ENCODE assay signal across 19 cellular contexts in genomic region chr20:17315491-17316231, GRCh38.
DNase-seq lines count a peak whose midpoint lies in the region; ATAC-seq, FAIRE-seq and TF ChIP-seq lines count a peak whose summit lies in the region.
"Had no signal": no experiment of that assay in that cellular context is flagged by ENCODE, and none has a peak within 500 bp of the region (broad histone marks: within the 10 kb centered on the region; RNA-seq: fewer than 3 reads in every experiment).

No MANE protein-coding gene starts in this region.

- no peak overlapping the region for H2AFZ ChIP-seq in HepG2 (ENCODE audit: low read length)

- WGBS in HepG2 (ENCODE audit: low lambda C conversion rate): 9% methylated on average over 33 of the region's 39 CpGs
- 25 to 26% methylated on average over 29 to 36 of the region's 39 CpGs for whole genome bisulfite sequencing in thyroid gland, 2 donors

- no peak for TF ChIP-seq RAD21 in HepG2 (CRISPR knock-in tag; IDR thresholded peaks at IDR 0.05)

- POLR2A ChIA-PET in Panc1 (lab: Charles Lee): no interaction called here
- POLR2A ChIA-PET in HepG2 (lab: Yijun Ruan, JAX): no interaction called here

- TF ChIP-seq CTCF in Panc1 (IDR thresholded peaks at IDR 0.05) (no peak), HepG2 (CRISPR knock-in tag; IDR thresholded peaks at IDR 0.05) (no peak), thyroid gland (IDR thresholded peaks at IDR 0.05) (no peak)

- DNase-seq in DMS53 treated with DMSO at 0.1 percent for 48 hours (lab: John Stamatoyannopoulos, UW; ENCODE audit: unreplicated experiment) (peak; percentile 50), Panc1 (ENCODE audit: low read depth, low spot score) (no peak), HepG2 (ENCODE audit: low spot score) (peak; percentile 39), thyroid gland (peak; percentile 11 to 12), SW480 (ENCODE audit: low spot score) (no peak), germinal center (ENCODE audit: low spot score) (no peak), KBM-7 (no peak)
- DNase-seq in activated CD4-positive, CD25-positive, alpha-beta regulatory T cell (lab: John Stamatoyannopoulos, UW): no peak
- DNase-seq: activated CD4-positive, alpha-beta memory T cell treated with anti-CD3 and anti-CD28 coated beads, Interleukin-2, amount 10 ng/mL, durations not matched to agents 7 days and 5 days; activated naive CD8-positive, alpha-beta T cell treated with anti-CD3 and anti-CD28 coated beads for 36 hours; activated T-cell treated with anti-CD3 and anti-CD28 coated beads, Interleukin-2, amount 50 U/mL, for 4 hours; brain microvascular endothelial cell; erythroblast; GF-D8; natural killer cell; NCI-H82; psoas muscle; stimulated activated naive CD4-positive, alpha-beta T cell had no signal

- H3K4me1 ChIP-seq in Panc1 (ENCODE audit: control insufficient read depth, insufficient read depth, low read length) (no peaks in the 10 kb centered on the region; the same call in 1 of the 2 replicates), HepG2 (ENCODE audit: insufficient read depth, low read length) (peaks cover 11% of the 10 kb centered on the region), thyroid gland (peaks cover 0 to 4% of the 10 kb centered on the region in 2 donors)
- H3K4me1 ChIP-seq: psoas muscle had no signal

- H3K9ac ChIP-seq in HepG2 (ENCODE audit: insufficient read depth, low read depth, low read length): no peak overlapping the region

- no peak overlapping the region for H3K27ac ChIP-seq in Panc1 (ENCODE audit: low read length)
- H3K27ac ChIP-seq in HepG2 (ENCODE audit: extremely low read length, insufficient read depth, low read length): no peak overlapping the region
- no peak overlapping the region for H3K27ac ChIP-seq in thyroid gland
- H3K27ac ChIP-seq: brain microvascular endothelial cell, psoas muscle had no signal

- no peaks in the 10 kb centered on the region for H4K20me1 ChIP-seq in HepG2 (ENCODE audit: insufficient read depth, low read length)

- H3K9me3 ChIP-seq in Panc1 (ENCODE audit: control insufficient read depth, insufficient read depth, low read depth, low read length): no peaks in the 10 kb centered on the region
- no peaks in the 10 kb centered on the region for H3K9me3 ChIP-seq in HepG2 (ENCODE audit: low read length)
- H3K9me3 ChIP-seq in thyroid gland: no peaks in the 10 kb centered on the region
- H3K9me3 ChIP-seq: psoas muscle had no signal

- no peak for FAIRE-seq in HepG2 (lab: Jason Lieb, UNC)
- FAIRE-seq: GM12892 had no signal

- TF ChIP-seq POLR2A in HepG2 (IDR thresholded peaks at IDR 0.05; ENCODE audit: insufficient read depth in 1 of 2, low read depth in 2 of 2, low read length in 2 of 2) (no peak), thyroid gland (IDR thresholded peaks at IDR 0.05) (no peak)

- CTCF ChIA-PET in Panc1 (lab: Charles Lee) (no interaction called here), HepG2 (lab: Yijun Ruan, JAX; ENCODE audit: low intra/inter-chr PET ratio, low total read pairs) (no interaction called here)

- H3K27me3 ChIP-seq in Panc1 (ENCODE audit: control insufficient read depth, insufficient read depth, low read length): peaks cover 21% of the 10 kb centered on the region
- peaks cover 4 to 56% of the 10 kb centered on the region in 2 experiments; a peak in 4 of 5 replicates for H3K27me3 ChIP-seq in HepG2 (ENCODE audit: control insufficient read depth in 1 of 2, insufficient read depth in 2 of 2, low read length in 2 of 2)
- H3K27me3 ChIP-seq in thyroid gland: no peaks in the 10 kb centered on the region

- ATAC-seq in Panc1 (peak; percentile 78), HepG2 (peak; percentile 94)
- ATAC-seq: activated T-cell treated with anti-CD3 and anti-CD28 coated beads, Interleukin-2, amount 50 U/mL, for 4 hours; natural killer cell; psoas muscle had no signal

- H3K4me2 ChIP-seq in HepG2 (ENCODE audit: low read depth, low read length): peak overlapping the region; percentile 44

- H3K79me2 ChIP-seq in HepG2 (ENCODE audit: insufficient read depth, low read length): no peaks in the 10 kb centered on the region

- in situ Hi-C loops in Panc1 (cut with HindIII; ENCODE audit: low pct_unique_long_range_greater_than_20kb, low sequenced_read_pairs) (no loop called here), HepG2 (cut with HindIII; ENCODE audit: extremely low pct_ligation_motif_present, low pct_unique_long_range_greater_than_20kb) (no loop called here), KBM-7 (cut with MboI; ENCODE audit: low pct_unique_long_range_greater_than_20kb, low sequenced_read_pairs) (no loop called here)

- BruUV-seq in Panc1 (replicated peaks; lab: Mats Ljungman, UMichigan) (no TSS peak), HepG2 (replicated peaks; lab: Mats Ljungman, UMichigan) (no TSS peak)

- no peak for TF ChIP-seq EP300 in HepG2 (IDR thresholded peaks at IDR 0.05; ENCODE audit: low read depth in 2 of 2, low read length in 2 of 2)
- TF ChIP-seq EP300 in HepG2 (CRISPR knock-in tag; IDR thresholded peaks at IDR 0.05; ENCODE audit: borderline replicate concordance): no peak

- no peak overlapping the region for H3K4me3 ChIP-seq in Panc1 (ENCODE audit: low read depth in 2 of 2, low read length in 2 of 2)
- peak overlapping the region in 2 of 3 experiments; percentile 9 to 32; a peak in 1 of 6 replicates for H3K4me3 ChIP-seq in HepG2 (replicated peaks in 1 of 3; ENCODE audit: insufficient read depth in 1 of 3, low read depth in 2 of 3, low read length in 3 of 3)
- no peak overlapping the region for H3K4me3 ChIP-seq in thyroid gland (replicated peaks in 1 of 3)
- H3K4me3 ChIP-seq: psoas muscle had no signal

- H3K36me3 ChIP-seq in Panc1 (ENCODE audit: control insufficient read depth, insufficient read depth, low read length) (no peaks in the 10 kb centered on the region), HepG2 (replicated peaks in 1 of 2; ENCODE audit: control insufficient read depth in 1 of 2, insufficient read depth in 2 of 2, low read length in 2 of 2) (no peaks in the 10 kb centered on the region), thyroid gland (no peaks in the 10 kb centered on the region)
- H3K36me3 ChIP-seq: brain microvascular endothelial cell had no signal

- intact Hi-C loops in Panc1 (cut with micrococcal nuclease; ENCODE audit: unreplicated experiment): no loop called here
- intact Hi-C loops in HepG2 (cut with micrococcal nuclease; ENCODE audit: unreplicated experiment): no loop called here
- intact Hi-C loops in thyroid gland (cut with DNase I): no loop called here

TF ChIP-seq in HepG2, 621 proteins besides CTCF, POLR2A, EP300 and RAD21 (continues in another document):
- no peak for TF ChIP-seq ZNF616 (CRISPR knock-in tag; IDR thresholded peaks at IDR 0.05; ENCODE audit: low read depth)
- TF ChIP-seq GFI1 (CRISPR knock-in tag; IDR thresholded peaks at IDR 0.05; ENCODE audit: borderline replicate concordance): peak; percentile 83
- TF ChIP-seq MIER3 (CRISPR knock-in tag; IDR thresholded peaks at IDR 0.05; ENCODE audit: borderline replicate concordance): no peak
- 0 out of 2 replicates have a peak, but pooled peaks have one; percentile 22 for TF ChIP-seq POGZ (CRISPR knock-in tag; IDR thresholded peaks at IDR 0.05)
- TF ChIP-seq SRY (CRISPR knock-in tag; IDR thresholded peaks at IDR 0.05): no peak
- 0 out of 2 replicates have a peak, but pooled peaks have one; percentile 19 for TF ChIP-seq FOXA3 (CRISPR knock-in tag; IDR thresholded peaks at IDR 0.05)
- TF ChIP-seq ZNF564 (CRISPR knock-in tag; IDR thresholded peaks at IDR 0.05): no peak
- TF ChIP-seq, protein P1, sequence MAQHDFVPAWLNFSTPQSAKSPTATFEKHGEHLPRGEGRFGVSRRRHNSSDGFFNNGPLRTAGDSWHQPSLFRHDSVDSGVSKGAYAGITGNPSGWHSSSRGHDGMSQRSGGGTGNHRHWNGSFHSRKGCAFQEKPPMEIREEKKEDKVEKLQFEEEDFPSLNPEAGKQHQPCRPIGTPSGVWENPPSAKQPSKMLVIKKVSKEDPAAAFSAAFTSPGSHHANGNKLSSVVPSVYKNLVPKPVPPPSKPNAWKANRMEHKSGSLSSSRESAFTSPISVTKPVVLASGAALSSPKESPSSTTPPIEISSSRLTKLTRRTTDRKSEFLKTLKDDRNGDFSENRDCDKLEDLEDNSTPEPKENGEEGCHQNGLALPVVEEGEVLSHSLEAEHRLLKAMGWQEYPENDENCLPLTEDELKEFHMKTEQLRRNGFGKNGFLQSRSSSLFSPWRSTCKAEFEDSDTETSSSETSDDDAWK (CRISPR knock-in tag; IDR thresholded peaks at IDR 0.05): no peak
- TF ChIP-seq ZNF343 (CRISPR knock-in tag; IDR thresholded peaks at IDR 0.05): no peak
- TF ChIP-seq KDM5B (CRISPR knock-in tag; IDR thresholded peaks at IDR 0.05; ENCODE audit: borderline replicate concordance): peak; percentile 36; the same call in 1 of the 2 replicates
- TF ChIP-seq ZNF687 (CRISPR knock-in tag; IDR thresholded peaks at IDR 0.05): peak; percentile 41; the same call in 1 of the 2 replicates
- no peak for TF ChIP-seq RBFOX2 (IDR thresholded peaks at IDR 0.05; ENCODE audit: low read depth, low read length)

Comparison
In these comparisons a context has a peak if more than half of its experiments do, and no peak if none do; other contexts are left out.
1. DNase-seq: peak in DMS53 treated with DMSO at 0.1 percent for 48 hours (single experiment), HepG2 (single experiment) and thyroid gland (2 of 2); none in Panc1 (single experiment), SW480 (single experiment), activated CD4-positive, CD25-positive, alpha-beta regulatory T cell (0 of 4), germinal center (single experiment) and KBM-7 (single experiment).
2. H3K4me3 ChIP-seq: peak in HepG2 (2 of 3); none in Panc1 (0 of 2) and thyroid gland (0 of 3).